2 cellular contexts compared by ENCODE assay signal in the genomic region with DNA sequence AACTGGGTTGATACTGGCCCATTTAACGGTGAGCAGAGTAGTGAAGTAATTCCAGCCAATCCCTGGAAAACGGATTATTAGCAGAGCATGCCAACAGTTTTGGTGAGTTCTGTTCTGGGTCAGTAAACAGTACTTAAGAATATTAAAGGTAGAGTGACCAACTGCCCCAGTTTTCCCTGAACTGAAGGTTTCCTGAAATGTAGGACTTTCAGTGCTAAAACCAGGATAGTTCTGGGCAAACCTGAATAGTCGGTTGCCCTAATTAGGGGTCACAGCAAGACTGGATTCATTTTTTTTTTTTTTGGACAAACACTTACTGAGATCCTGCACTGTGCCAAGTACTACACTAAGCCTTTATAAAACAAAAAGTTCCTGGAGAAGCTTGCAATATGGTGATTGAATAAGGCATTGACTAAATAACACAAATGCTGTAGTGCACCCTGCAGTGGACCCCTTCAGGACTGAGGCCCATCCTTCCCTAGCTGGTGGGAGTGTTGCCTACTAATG.
TF ChIP-seq lines count a peak whose summit lies in the region.

No MANE protein-coding gene starts in this region.

TF ChIP-seq in HepG2, 621 proteins besides CTCF, POLR2A, EP300 and RAD21 (continued from another document):
- TF ChIP-seq, protein P1, sequence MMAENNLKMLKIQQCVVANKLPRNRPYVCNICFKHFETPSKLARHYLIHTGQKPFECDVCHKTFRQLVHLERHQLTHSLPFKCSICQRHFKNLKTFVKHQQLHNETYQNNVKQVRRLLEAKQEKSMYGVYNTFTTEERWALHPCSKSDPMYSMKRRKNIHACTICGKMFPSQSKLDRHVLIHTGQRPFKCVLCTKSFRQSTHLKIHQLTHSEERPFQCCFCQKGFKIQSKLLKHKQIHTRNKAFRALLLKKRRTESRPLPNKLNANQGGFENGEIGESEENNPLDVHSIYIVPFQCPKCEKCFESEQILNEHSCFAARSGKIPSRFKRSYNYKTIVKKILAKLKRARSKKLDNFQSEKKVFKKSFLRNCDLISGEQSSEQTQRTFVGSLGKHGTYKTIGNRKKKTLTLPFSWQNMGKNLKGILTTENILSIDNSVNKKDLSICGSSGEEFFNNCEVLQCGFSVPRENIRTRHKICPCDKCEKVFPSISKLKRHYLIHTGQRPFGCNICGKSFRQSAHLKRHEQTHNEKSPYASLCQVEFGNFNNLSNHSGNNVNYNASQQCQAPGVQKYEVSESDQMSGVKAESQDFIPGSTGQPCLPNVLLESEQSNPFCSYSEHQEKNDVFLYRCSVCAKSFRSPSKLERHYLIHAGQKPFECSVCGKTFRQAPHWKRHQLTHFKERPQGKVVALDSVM (CRISPR knock-in tag; IDR thresholded peaks at IDR 0.05): no peak

TF ChIP-seq in WTC11, 78 proteins besides CTCF, POLR2A, EP300 and RAD21 (continued from another document):
- TF ChIP-seq FOXP4 (CRISPR knock-in tag; IDR thresholded peaks at IDR 0.05): no peak
- TF ChIP-seq ZBTB21 (CRISPR knock-in tag; IDR thresholded peaks at IDR 0.05; ENCODE audit: borderline replicate concordance): no peak
- no peak for TF ChIP-seq ZNF121 (CRISPR knock-in tag; IDR thresholded peaks at IDR 0.05)
- TF ChIP-seq NFE2L1 (CRISPR knock-in tag; IDR thresholded peaks at IDR 0.05): no peak
- no peak for TF ChIP-seq HMGA2 (CRISPR knock-in tag; IDR thresholded peaks at IDR 0.05)
